8 cellular contexts compared by ENCODE assay signal in genomic region chr3:16884748-16885587, GRCh38. TPM values are rescaled to one million over a fixed set of nuclear protein-coding genes. Genes with fewer than 3 reads are reported as not detected.
DNase-seq lines count a peak whose midpoint lies in the region; ATAC-seq lines count a peak whose summit lies in the region.

Gene PLCL2 (plus strand): TSS chr3:16884955. CDS start chr3:16885040, 85 bp downstream.

- H3K27me3 Mint-ChIP-seq in naive B cell, result no peaks in the 10 kb centered on the region
- H3K27me3 Mint-ChIP-seq in stimulated activated naive CD8-positive, alpha-beta T cell treated with anti-CD3 and anti-CD28 coated beads, Interleukin-15, amount 100 ng/mL, for 72 hours, result no peaks in the 10 kb centered on the region

- 0 to 1% methylated on average over 67 to 87 of the region's 87 CpGs for WGBS in esophagus, 2 donors

- H3K36me3 Mint-ChIP-seq in naive B cell, result no peaks in the 10 kb centered on the region

- peak within 1 kb of the TSS; percentile 77 to 78 for H3K4me3 ChIP-seq in esophagus (ENCODE audit: low read depth in 1 of 2, low read length in 2 of 2)

- H3K27ac ChIP-seq in esophagus (ENCODE audit: low read depth in 2 of 2, low read length in 1 of 2), result peak within 1 kb of the TSS; percentile 65 to 80

- H3K9me3 ChIP-seq in esophagus (ENCODE audit: control insufficient read depth in 2 of 2, insufficient read depth in 1 of 2, low read depth in 1 of 2, low read length in 1 of 2), result no peaks in the 10 kb centered on the region

- peaks cover 45 to 56% (median 45%) of the 10 kb centered on the region in 3 donors for H3K4me1 Mint-ChIP-seq in naive B cell
- peaks cover 42% of the 10 kb centered on the region for H3K4me1 Mint-ChIP-seq in stimulated activated naive CD8-positive, alpha-beta T cell treated with anti-CD3 and anti-CD28 coated beads, Interleukin-15, amount 100 ng/mL, for 72 hours

- peak within 1 kb of the TSS; percentile 96 to 99 (median 97) for H3K4me3 Mint-ChIP-seq in naive B cell
- peak within 1 kb of the TSS; percentile 98 for H3K4me3 Mint-ChIP-seq in stimulated activated naive CD8-positive, alpha-beta T cell treated with anti-CD3 and anti-CD28 coated beads, Interleukin-15, amount 100 ng/mL, for 72 hours

- peak within 1 kb of the TSS; percentile 94 to 99 (median 98) for H3K27ac Mint-ChIP-seq in naive B cell
- H3K27ac Mint-ChIP-seq in stimulated activated naive CD8-positive, alpha-beta T cell treated with anti-CD3 and anti-CD28 coated beads, Interleukin-15, amount 100 ng/mL, for 72 hours, result peak within 1 kb of the TSS; percentile 97 to 99

- ATAC-seq in HG02938 (IDR thresholded peaks at IDR 0.05; ENCODE audit: unreplicated experiment), result peak; percentile 30
- ATAC-seq in naive B cell (ENCODE audit: low read depth in 2 of 2), result peak; percentile 69 to 73
- peak; percentile 60 for ATAC-seq in stimulated activated naive CD8-positive, alpha-beta T cell treated with anti-CD3 and anti-CD28 coated beads, Interleukin-15, amount 100 ng/mL, for 72 hours

- H3K36me3 ChIP-seq in esophagus (ENCODE audit: control insufficient read depth in 2 of 2, insufficient read depth in 2 of 2, low read length in 1 of 2), result no peaks in the 10 kb centered on the region

- DNase-seq in NCI-H510A treated with DMSO at 0.1 percent for 48 hours (lab: John Stamatoyannopoulos, UW) (peak; percentile 15), NCI-H510A (lab: John Stamatoyannopoulos, UW) (no peak), activated T-cell treated with anti-CD3 and anti-CD28 coated beads for 4 hours (peak; percentile 47), naive B cell (peak; percentile 80)
- peak; percentile 32 for DNase-seq in NK-92 treated with Interleukin-12 subunit alpha and Interleukin-12 subunit beta, amount 100 ng/mL, for 24 hours (lab: John Stamatoyannopoulos, UW)
- DNase-seq in stimulated activated naive CD8-positive, alpha-beta T cell treated with anti-CD3 and anti-CD28 coated beads, Interleukin-15, amount 100 ng/mL, for 72 hours, result peak; percentile 64 to 67

- H3K27me3 ChIP-seq in esophagus (ENCODE audit: control insufficient read depth in 1 of 2, insufficient read depth in 2 of 2, low read length in 2 of 2), result no peaks in the 10 kb centered on the region

- H3K4me1 ChIP-seq in esophagus (ENCODE audit: control insufficient read depth in 2 of 2, insufficient read depth in 2 of 2, low read length in 1 of 2), result peaks cover 3 to 7% of the 10 kb centered on the region in 2 donors

- no peaks in the 10 kb centered on the region for H3K9me3 Mint-ChIP-seq in naive B cell
- no peaks in the 10 kb centered on the region for H3K9me3 Mint-ChIP-seq in stimulated activated naive CD8-positive, alpha-beta T cell treated with anti-CD3 and anti-CD28 coated beads, Interleukin-15, amount 100 ng/mL, for 72 hours

RNA-seq across cellular contexts. Expression of gene PLCL2, which starts in this region (rescaled TPM):
- polyA plus RNA-seq in esophagus (under 1 TPM; 0.22 to 0.35 TPM), naive B cell (ENCODE audit: low read depth in 6 of 6) (10 to 100 TPM; 65.7 to 92.7 (median 69.1) TPM)

Comparison
In these comparisons a context has a peak if more than half of its experiments do, and no peak if none do; other contexts are left out.
1. RNA of gene PLCL2 (polyA plus RNA-seq): 65.7 to 92.7 TPM in naive B cell; 0.22 to 0.35 TPM in esophagus; every median in the first group is over 10 times any median in the second.
2. Peak in every context shown above with its lines, with median percentiles within 50 percentile points of each other: ATAC-seq.